8 cellular contexts compared by ENCODE assay signal in genomic region chr5:14665110-14665822, GRCh38. TPM values are rescaled to one million over a fixed set of nuclear protein-coding genes. Genes with fewer than 3 reads are reported as not detected.
DNase-seq lines count a peak whose midpoint lies in the region; ATAC-seq and TF ChIP-seq lines count a peak whose summit lies in the region.

No MANE protein-coding gene starts in this region.

- intact Hi-C loops in colonic mucosa (cut with DNase I), result no loop called here
- intact Hi-C loops in lower leg skin (cut with DNase I; ENCODE audit: low total_unique reads), result no loop called here

- ATAC-seq in HG03460 (IDR thresholded peaks at IDR 0.05; ENCODE audit: unreplicated experiment), result peak; percentile 10
- no peak for ATAC-seq in GM21515 (IDR thresholded peaks at IDR 0.05; ENCODE audit: unreplicated experiment)

- H3K27ac ChIP-seq in SJSA1 (peak overlapping the region; percentile 50), colonic mucosa (peak overlapping the region; percentile 94), stomach smooth muscle (ENCODE audit: low read length) (peak overlapping the region; percentile 89)

- no peak for TF ChIP-seq POLR2A in lower leg skin (IDR thresholded peaks at IDR 0.05)

- DNase-seq in EH (ENCODE audit: low read depth) (peak; percentile 33), SJSA1 (ENCODE audit: low read depth in 1 of 2, low spot score in 2 of 2) (peak in 1 of 2 experiments; percentile 57), colonic mucosa (peak; percentile 74), lower leg skin (ENCODE audit: low spot score in 2 of 2) (no peak), NCI-H524 treated with DMSO at 0.1 percent for 48 hours (lab: John Stamatoyannopoulos, UW) (no peak)

- TF ChIP-seq CTCF in colonic mucosa (IDR thresholded peaks at IDR 0.05), result no peak
- no peak for TF ChIP-seq CTCF in lower leg skin (IDR thresholded peaks at IDR 0.05)

- H3K27me3 ChIP-seq in SJSA1 (replicated peaks) (no peaks in the 10 kb centered on the region), colonic mucosa (no peaks in the 10 kb centered on the region), stomach smooth muscle (ENCODE audit: control insufficient read depth in 1 of 2, insufficient read depth in 2 of 2, low read length in 2 of 2) (no peaks in the 10 kb centered on the region)

- H3K9me3 ChIP-seq in SJSA1 (replicated peaks) (no peaks in the 10 kb centered on the region), colonic mucosa (no peaks in the 10 kb centered on the region), stomach smooth muscle (ENCODE audit: control insufficient read depth in 2 of 2, low read length in 2 of 2) (no peaks in the 10 kb centered on the region)

- H3K36me3 ChIP-seq in SJSA1 (peaks cover 26% of the 10 kb centered on the region), colonic mucosa (no peaks in the 10 kb centered on the region), stomach smooth muscle (ENCODE audit: control insufficient read depth in 2 of 2, insufficient read depth in 2 of 2, low read length in 2 of 2) (no peaks in the 10 kb centered on the region)

- H3K4me3 ChIP-seq in SJSA1 (peak overlapping the region; percentile 97), colonic mucosa (peak overlapping the region; percentile 53), lower leg skin (ENCODE audit: low read depth, poor library complexity, severe bottlenecking) (peak overlapping the region; percentile 73), stomach smooth muscle (ENCODE audit: low read length in 2 of 2) (peak overlapping the region; percentile 88 to 89)

- H3K9ac ChIP-seq in colonic mucosa (ENCODE audit: low read depth in 2 of 2, low read length in 2 of 2), result peak overlapping the region; percentile 92 to 95
- H3K9ac ChIP-seq in stomach smooth muscle (ENCODE audit: low read length in 2 of 2), result peak overlapping the region; percentile 67 to 75

- WGBS in lower leg skin, 2 donors, result 1 to 2% methylated on average over 19 to 20 of the region's 20 CpGs

- peaks cover 15% of the 10 kb centered on the region for H3K4me1 ChIP-seq in SJSA1 (replicated peaks)
- H3K4me1 ChIP-seq in colonic mucosa, result peaks cover 27% of the 10 kb centered on the region
- peaks cover 34% of the 10 kb centered on the region for H3K4me1 ChIP-seq in stomach smooth muscle (ENCODE audit: control insufficient read depth, insufficient read depth, low read length)

RNA-seq across cellular contexts. Expression of gene OTULIN, which starts 0.7 kb away (rescaled TPM):
- 44.6 and 47.0 TPM in 2 replicates for total RNA-seq in SJSA1 (2014; rRNA removed; shearing (Covaris generic))
- 10 to 100 TPM; 28.8 to 32.9 TPM for total RNA-seq in colonic mucosa
- 100 to 1,000 TPM in 1 of 4 donors, 10 to 100 TPM in 3; 52.4 to 131 (median 82.1) TPM for total RNA-seq in lower leg skin

Comparison
In these comparisons a context has a peak if more than half of its experiments do, and no peak if none do; other contexts are left out.
1. DNase-seq: peak in EH (single experiment) and colonic mucosa (single experiment); none in lower leg skin (0 of 2) and NCI-H524 treated with DMSO at 0.1 percent for 48 hours (single experiment).
2. Peak in every context shown above with its lines, with median percentiles within 50 percentile points of each other: H3K27ac ChIP-seq and H3K4me3 ChIP-seq.